ENCODE assay signal across 1 cellular context in the genomic region with DNA sequence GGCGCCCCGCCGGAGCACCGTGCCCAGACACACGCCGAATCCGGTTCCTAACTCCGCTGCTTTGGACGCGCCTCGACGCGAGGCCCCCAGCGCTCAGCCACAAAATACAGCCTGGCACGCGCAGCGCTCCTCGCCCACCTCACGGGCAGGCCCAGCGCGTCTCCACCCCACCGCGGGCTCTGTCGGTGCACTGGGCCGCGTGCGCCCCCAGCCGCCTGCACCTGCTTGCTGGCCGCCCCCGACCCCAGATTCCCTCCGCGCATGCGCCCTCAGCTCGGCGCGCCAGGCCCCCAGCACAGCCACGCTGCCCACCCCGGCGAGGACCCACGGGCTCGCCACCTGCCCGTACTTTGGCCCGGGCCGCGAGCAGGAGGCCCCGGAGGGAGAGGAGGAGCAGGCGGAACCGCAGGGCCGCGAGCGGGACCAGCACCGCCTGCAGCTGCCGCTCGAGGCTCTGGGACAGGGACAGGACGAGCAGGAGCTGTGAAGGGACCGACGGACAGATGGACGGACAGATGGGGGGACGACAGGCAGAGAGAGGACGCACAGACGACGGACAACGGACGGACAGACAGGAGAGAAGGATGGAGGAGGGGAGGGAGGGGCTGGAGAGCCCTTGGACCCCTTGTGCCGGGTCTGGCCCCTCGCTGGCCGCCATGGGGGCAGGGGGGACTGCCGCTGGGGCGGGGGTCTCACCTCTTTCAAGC.
TF ChIP-seq lines count a peak whose summit lies in the region.

No MANE protein-coding gene starts in this region.

TF ChIP-seq in SK-N-SH, 30 proteins besides CTCF, POLR2A, EP300 and RAD21:
- TF ChIP-seq FOXJ3 (CRISPR knock-in tag; IDR thresholded peaks at IDR 0.05) (no peak), EZH2phosphoT487 (IDR thresholded peaks at IDR 0.05; ENCODE audit: borderline replicate concordance, low read depth) (no peak), RCOR1 (IDR thresholded peaks at IDR 0.05; ENCODE audit: low read length) (no peak), MXI1 (IDR thresholded peaks at IDR 0.05; ENCODE audit: low read depth, low read length) (no peak), FOXM1 (IDR thresholded peaks at IDR 0.05; ENCODE audit: low read depth) (no peak), YY1 (IDR thresholded peaks at IDR 0.05; ENCODE audit: low read depth) (no peak), CHD2 (IDR thresholded peaks at IDR 0.05; ENCODE audit: low read length, partially characterized antibody) (no peak), SMC3 (IDR thresholded peaks at IDR 0.05; ENCODE audit: low read depth, low read length) (no peak), POLR2AphosphoS5 (IDR thresholded peaks at IDR 0.05; ENCODE audit: low read depth, low read length) (no peak), FOSL2 (IDR thresholded peaks at IDR 0.05; ENCODE audit: borderline replicate concordance, low read depth) (no peak), RXRA (IDR thresholded peaks at IDR 0.05; ENCODE audit: borderline replicate concordance, low read depth) (no peak), MEF2A (IDR thresholded peaks at IDR 0.05; ENCODE audit: borderline replicate concordance, low read depth) (no peak)
- TF ChIP-seq, protein P1, sequence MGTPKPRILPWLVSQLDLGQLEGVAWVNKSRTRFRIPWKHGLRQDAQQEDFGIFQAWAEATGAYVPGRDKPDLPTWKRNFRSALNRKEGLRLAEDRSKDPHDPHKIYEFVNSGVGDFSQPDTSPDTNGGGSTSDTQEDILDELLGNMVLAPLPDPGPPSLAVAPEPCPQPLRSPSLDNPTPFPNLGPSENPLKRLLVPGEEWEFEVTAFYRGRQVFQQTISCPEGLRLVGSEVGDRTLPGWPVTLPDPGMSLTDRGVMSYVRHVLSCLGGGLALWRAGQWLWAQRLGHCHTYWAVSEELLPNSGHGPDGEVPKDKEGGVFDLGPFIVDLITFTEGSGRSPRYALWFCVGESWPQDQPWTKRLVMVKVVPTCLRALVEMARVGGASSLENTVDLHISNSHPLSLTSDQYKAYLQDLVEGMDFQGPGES (IDR thresholded peaks at IDR 0.05; ENCODE audit: low read depth, low read length): no peak
